Comparison of ENCODE assay signal across 1 cellular context in the genomic region with DNA sequence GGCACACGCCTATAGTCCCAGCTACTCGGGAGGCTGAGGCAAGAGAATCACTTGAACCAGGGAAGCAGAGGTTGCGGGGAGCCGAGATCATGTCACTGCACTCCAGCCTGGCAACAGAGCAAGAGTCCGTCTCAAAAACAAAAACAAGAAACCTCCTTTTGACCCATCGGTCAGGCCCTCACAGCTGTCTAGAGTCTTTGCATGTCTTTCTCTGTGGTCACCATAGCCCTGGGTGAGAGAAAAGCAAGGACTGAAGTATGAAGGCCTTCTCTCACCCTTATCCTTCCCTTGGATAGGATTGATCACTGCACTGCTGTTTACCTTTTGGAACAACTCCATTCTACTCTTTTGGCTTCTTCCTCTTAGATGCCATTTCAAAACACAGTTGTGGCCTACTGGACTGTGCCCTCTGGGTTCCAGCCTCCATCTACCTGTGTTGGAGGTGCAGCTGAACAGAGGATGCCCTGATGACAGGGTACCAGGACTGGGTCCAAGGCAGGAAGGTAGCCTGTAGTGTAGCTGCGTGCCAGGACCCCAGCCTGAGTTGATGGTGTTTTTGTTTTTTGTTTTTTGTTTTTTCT.
TF ChIP-seq lines count a peak whose summit lies in the region.

No MANE protein-coding gene starts in this region.

TF ChIP-seq in WTC11, 78 proteins besides CTCF, POLR2A, EP300 and RAD21:
- TF ChIP-seq, protein P1, sequence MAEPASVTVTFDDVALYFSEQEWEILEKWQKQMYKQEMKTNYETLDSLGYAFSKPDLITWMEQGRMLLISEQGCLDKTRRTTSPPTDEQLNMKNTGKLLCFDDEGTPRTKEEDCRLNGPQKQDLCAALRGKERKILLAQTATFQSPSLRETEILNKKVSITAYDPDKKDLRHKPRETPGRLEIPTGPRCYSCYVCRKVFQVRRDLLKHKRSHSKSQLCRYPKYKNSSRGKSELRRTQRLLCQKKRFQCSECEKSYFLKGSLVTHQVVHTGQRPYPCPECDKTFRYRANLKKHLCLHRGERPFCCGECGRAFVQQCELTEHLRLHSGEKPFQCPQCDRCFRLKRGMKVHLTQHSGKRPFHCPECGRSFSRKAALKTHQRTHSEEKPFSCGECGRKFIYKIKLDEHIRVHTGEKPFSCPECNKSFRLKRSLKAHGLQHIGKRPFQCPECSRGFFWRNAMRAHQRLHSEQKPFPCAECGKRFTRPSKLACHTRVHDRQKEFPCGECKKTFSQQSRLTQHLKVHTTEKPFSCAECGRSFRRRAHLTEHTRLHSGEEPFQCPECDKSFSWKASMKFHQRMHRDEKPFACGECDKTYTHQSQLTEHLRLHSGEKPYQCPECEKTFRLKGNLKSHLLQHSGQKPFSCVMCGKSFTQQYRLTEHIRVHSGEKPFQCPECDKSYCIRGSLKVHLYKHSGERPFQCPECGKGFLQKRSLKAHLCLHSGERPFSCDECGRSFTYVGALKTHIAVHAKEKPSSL (CRISPR knock-in tag; conservative IDR thresholded peaks at IDR 0.05), result no peak
- TF ChIP-seq, protein P2, sequence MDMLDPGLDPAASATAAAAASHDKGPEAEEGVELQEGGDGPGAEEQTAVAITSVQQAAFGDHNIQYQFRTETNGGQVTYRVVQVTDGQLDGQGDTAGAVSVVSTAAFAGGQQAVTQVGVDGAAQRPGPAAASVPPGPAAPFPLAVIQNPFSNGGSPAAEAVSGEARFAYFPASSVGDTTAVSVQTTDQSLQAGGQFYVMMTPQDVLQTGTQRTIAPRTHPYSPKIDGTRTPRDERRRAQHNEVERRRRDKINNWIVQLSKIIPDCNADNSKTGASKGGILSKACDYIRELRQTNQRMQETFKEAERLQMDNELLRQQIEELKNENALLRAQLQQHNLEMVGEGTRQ (CRISPR knock-in tag; IDR thresholded peaks at IDR 0.05), result no peak
- TF ChIP-seq ZNF219 (CRISPR knock-in tag; IDR thresholded peaks at IDR 0.05; ENCODE audit: borderline replicate concordance), result no peak
- TF ChIP-seq CBFB (CRISPR knock-in tag; IDR thresholded peaks at IDR 0.05; ENCODE audit: low read depth), result no peak
- no peak for TF ChIP-seq SMAD3 (CRISPR knock-in tag; IDR thresholded peaks at IDR 0.05; ENCODE audit: borderline replicate concordance)
- TF ChIP-seq TEAD4 (CRISPR knock-in tag; IDR thresholded peaks at IDR 0.05), result no peak
- TF ChIP-seq RELA (CRISPR knock-in tag; IDR thresholded peaks at IDR 0.05; ENCODE audit: borderline replicate concordance), result no peak
- TF ChIP-seq NFYB (CRISPR knock-in tag; conservative IDR thresholded peaks at IDR 0.05; ENCODE audit: low read depth), result no peak
- no peak for TF ChIP-seq ZNF416 (CRISPR knock-in tag; IDR thresholded peaks at IDR 0.05)
- TF ChIP-seq, protein P3, sequence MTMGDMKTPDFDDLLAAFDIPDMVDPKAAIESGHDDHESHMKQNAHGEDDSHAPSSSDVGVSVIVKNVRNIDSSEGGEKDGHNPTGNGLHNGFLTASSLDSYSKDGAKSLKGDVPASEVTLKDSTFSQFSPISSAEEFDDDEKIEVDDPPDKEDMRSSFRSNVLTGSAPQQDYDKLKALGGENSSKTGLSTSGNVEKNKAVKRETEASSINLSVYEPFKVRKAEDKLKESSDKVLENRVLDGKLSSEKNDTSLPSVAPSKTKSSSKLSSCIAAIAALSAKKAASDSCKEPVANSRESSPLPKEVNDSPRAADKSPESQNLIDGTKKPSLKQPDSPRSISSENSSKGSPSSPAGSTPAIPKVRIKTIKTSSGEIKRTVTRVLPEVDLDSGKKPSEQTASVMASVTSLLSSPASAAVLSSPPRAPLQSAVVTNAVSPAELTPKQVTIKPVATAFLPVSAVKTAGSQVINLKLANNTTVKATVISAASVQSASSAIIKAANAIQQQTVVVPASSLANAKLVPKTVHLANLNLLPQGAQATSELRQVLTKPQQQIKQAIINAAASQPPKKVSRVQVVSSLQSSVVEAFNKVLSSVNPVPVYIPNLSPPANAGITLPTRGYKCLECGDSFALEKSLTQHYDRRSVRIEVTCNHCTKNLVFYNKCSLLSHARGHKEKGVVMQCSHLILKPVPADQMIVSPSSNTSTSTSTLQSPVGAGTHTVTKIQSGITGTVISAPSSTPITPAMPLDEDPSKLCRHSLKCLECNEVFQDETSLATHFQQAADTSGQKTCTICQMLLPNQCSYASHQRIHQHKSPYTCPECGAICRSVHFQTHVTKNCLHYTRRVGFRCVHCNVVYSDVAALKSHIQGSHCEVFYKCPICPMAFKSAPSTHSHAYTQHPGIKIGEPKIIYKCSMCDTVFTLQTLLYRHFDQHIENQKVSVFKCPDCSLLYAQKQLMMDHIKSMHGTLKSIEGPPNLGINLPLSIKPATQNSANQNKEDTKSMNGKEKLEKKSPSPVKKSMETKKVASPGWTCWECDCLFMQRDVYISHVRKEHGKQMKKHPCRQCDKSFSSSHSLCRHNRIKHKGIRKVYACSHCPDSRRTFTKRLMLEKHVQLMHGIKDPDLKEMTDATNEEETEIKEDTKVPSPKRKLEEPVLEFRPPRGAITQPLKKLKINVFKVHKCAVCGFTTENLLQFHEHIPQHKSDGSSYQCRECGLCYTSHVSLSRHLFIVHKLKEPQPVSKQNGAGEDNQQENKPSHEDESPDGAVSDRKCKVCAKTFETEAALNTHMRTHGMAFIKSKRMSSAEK (CRISPR knock-in tag; IDR thresholded peaks at IDR 0.05; ENCODE audit: borderline replicate concordance), result no peak
- no peak for TF ChIP-seq FOXJ3 (CRISPR knock-in tag; IDR thresholded peaks at IDR 0.05; ENCODE audit: borderline replicate concordance)
- TF ChIP-seq, protein P4, sequence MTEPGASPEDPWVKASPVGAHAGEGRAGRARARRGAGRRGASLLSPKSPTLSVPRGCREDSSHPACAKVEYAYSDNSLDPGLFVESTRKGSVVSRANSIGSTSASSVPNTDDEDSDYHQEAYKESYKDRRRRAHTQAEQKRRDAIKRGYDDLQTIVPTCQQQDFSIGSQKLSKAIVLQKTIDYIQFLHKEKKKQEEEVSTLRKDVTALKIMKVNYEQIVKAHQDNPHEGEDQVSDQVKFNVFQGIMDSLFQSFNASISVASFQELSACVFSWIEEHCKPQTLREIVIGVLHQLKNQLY (CRISPR knock-in tag; IDR thresholded peaks at IDR 0.05), result no peak
- TF ChIP-seq, protein P5, sequence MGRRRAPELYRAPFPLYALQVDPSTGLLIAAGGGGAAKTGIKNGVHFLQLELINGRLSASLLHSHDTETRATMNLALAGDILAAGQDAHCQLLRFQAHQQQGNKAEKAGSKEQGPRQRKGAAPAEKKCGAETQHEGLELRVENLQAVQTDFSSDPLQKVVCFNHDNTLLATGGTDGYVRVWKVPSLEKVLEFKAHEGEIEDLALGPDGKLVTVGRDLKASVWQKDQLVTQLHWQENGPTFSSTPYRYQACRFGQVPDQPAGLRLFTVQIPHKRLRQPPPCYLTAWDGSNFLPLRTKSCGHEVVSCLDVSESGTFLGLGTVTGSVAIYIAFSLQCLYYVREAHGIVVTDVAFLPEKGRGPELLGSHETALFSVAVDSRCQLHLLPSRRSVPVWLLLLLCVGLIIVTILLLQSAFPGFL (CRISPR knock-in tag; IDR thresholded peaks at IDR 0.05; ENCODE audit: borderline replicate concordance), result no peak
